Comparison of ENCODE assay signal across 8 cellular contexts in the genomic region with DNA sequence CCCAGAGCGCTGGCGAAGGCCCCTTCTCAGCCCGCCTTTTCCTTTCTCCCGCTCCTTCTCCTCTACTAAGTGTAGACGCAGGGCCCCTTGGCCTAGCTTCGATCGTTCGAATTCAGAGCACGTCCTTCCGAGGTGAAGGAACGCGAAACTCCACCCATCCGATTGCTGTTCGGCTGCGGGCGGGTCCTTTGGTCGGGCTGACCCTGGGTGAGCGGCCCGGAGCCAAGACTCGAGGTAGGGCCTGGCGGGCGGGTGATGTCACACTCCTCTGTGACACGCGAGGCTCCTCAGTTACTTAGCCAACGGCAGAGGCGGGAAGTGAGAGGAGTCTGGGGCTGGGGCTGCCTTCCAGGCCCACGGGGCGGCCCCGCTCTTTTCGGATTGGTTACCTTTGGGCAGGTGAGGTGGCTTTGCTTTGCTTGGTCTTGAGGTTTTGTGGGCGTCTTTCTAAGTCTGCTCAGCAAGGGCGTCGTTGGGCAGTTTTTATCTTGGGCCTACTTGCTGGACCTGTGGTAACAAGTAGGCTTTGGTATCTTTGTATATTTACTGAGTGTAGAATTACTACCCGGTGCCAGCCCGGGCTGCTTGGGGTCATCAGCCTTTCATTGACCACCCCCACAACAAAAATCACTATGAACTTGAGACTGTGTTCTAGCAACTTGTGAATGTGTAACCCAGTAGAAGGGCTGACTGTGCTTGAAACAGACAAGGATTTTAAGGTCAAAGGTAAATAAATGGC. TPM values are rescaled to one million over a fixed set of nuclear protein-coding genes. Genes with fewer than 3 reads are reported as not detected.
DNase-seq lines count a peak whose midpoint lies in the region; ATAC-seq and TF ChIP-seq lines count a peak whose summit lies in the region.

No MANE protein-coding gene starts in this region.

- no peaks in the 10 kb centered on the region for H3K9me2 ChIP-seq in PC-3 (replicated peaks; ENCODE audit: low read length)

- no peaks in the 10 kb centered on the region for H3K27me3 Mint-ChIP-seq in activated T-cell treated with anti-CD3 and anti-CD28 coated beads, Interleukin-2, amount 50 U/mL, for 24 hours
- H3K27me3 Mint-ChIP-seq in naive B cell, result no peaks in the 10 kb centered on the region

- peaks cover 56% of the 10 kb centered on the region for H3K79me2 ChIP-seq in PC-3 (ENCODE audit: low read length)

- H3K4me1 ChIP-seq in PC-3 (ENCODE audit: insufficient read depth, low read length), result peaks cover 27% of the 10 kb centered on the region

- peak overlapping the region; percentile 100 for H3K27ac Mint-ChIP-seq in activated T-cell treated with anti-CD3 and anti-CD28 coated beads, Interleukin-2, amount 50 U/mL, for 24 hours
- peak overlapping the region; percentile 96 to 99 (median 99) for H3K27ac Mint-ChIP-seq in naive B cell
- H3K27ac Mint-ChIP-seq in stimulated activated effector memory CD8-positive, alpha-beta T cell treated with anti-CD3 and anti-CD28 coated beads, Interleukin-12 subunit alpha, Interleukin-12 subunit beta, amount 100 ng/mL, for 72 hours, result peak overlapping the region; percentile 99

- peaks cover 47% of the 10 kb centered on the region for H3K4me1 Mint-ChIP-seq in activated T-cell treated with anti-CD3 and anti-CD28 coated beads, Interleukin-2, amount 50 U/mL, for 24 hours (ENCODE audit: low read depth)
- peaks cover 36 to 58% (median 47%) of the 10 kb centered on the region in 3 donors for H3K4me1 Mint-ChIP-seq in naive B cell
- peaks cover 55% of the 10 kb centered on the region for H3K4me1 Mint-ChIP-seq in stimulated activated effector memory CD8-positive, alpha-beta T cell treated with anti-CD3 and anti-CD28 coated beads, Interleukin-12 subunit alpha, Interleukin-12 subunit beta, amount 100 ng/mL, for 72 hours

- H3F3A ChIP-seq in PC-3 (ENCODE audit: low read length, unreplicated experiment), result no peaks in the 10 kb centered on the region

- CTCF ChIA-PET in PC-3 (lab: Charles Lee), result interaction anchor here (0.5 to 0.7 kb wide), 6 partner anchors 10 to 221 kb away, joined by 3 to 5 read pairs (median 3); no protein-coding TSS in a partner anchor

- peak overlapping the region; percentile 99 for H3K4me3 Mint-ChIP-seq in activated T-cell treated with anti-CD3 and anti-CD28 coated beads, Interleukin-2, amount 50 U/mL, for 24 hours
- peak overlapping the region; percentile 84 to 99 (median 97) for H3K4me3 Mint-ChIP-seq in naive B cell
- H3K4me3 Mint-ChIP-seq in stimulated activated effector memory CD8-positive, alpha-beta T cell treated with anti-CD3 and anti-CD28 coated beads, Interleukin-12 subunit alpha, Interleukin-12 subunit beta, amount 100 ng/mL, for 72 hours, result peak overlapping the region; percentile 85

- peaks cover 51% of the 10 kb centered on the region for H3K36me3 Mint-ChIP-seq in activated T-cell treated with anti-CD3 and anti-CD28 coated beads, Interleukin-2, amount 50 U/mL, for 24 hours (ENCODE audit: low read depth)
- no peaks in the 10 kb centered on the region for H3K36me3 Mint-ChIP-seq in naive B cell
- H3K36me3 Mint-ChIP-seq in stimulated activated effector memory CD8-positive, alpha-beta T cell treated with anti-CD3 and anti-CD28 coated beads, Interleukin-12 subunit alpha, Interleukin-12 subunit beta, amount 100 ng/mL, for 72 hours, result peaks cover 63% of the 10 kb centered on the region

- no peaks in the 10 kb centered on the region for H3K9me3 Mint-ChIP-seq in activated T-cell treated with anti-CD3 and anti-CD28 coated beads, Interleukin-2, amount 50 U/mL, for 24 hours
- no peaks in the 10 kb centered on the region for H3K9me3 Mint-ChIP-seq in naive B cell
- no peaks in the 10 kb centered on the region for H3K9me3 Mint-ChIP-seq in stimulated activated effector memory CD8-positive, alpha-beta T cell treated with anti-CD3 and anti-CD28 coated beads, Interleukin-12 subunit alpha, Interleukin-12 subunit beta, amount 100 ng/mL, for 72 hours

- BruUV-seq in PC-3 (replicated peaks; lab: Mats Ljungman, UMichigan), result TSS peak; percentile 92

- peaks cover 48% of the 10 kb centered on the region for H4K20me1 ChIP-seq in PC-3 (ENCODE audit: low read length)

- H3K4me2 ChIP-seq in PC-3 (ENCODE audit: low read length), result peak overlapping the region; percentile 93

- peak overlapping the region; percentile 91 for H3K4me3 ChIP-seq in PC-3 (ENCODE audit: low read length)

- no peaks in the 10 kb centered on the region for H3K9me3 ChIP-seq in PC-3 (ENCODE audit: low read length)

- POLR2A ChIA-PET in PC-3 (lab: Charles Lee; ENCODE audit: unreplicated experiment), result interaction anchor here (0.6 kb wide), 1 partner anchor 86 kb away, joined by 3 read pairs; the partner anchor contains the start of gene NCKAP5L

- H2AFZ ChIP-seq in PC-3 (ENCODE audit: low read length), result 0 out of 2 replicates have a peak overlapping the region, but pooled peaks have one; percentile 20

- H3K36me3 ChIP-seq in PC-3 (ENCODE audit: low read depth, low read length), result peaks cover 10% of the 10 kb centered on the region; the same call in 1 of the 2 replicates

- peak overlapping the region; percentile 85 for H3K27ac ChIP-seq in PC-3 (ENCODE audit: low read length)

- ATAC-seq in GM19372 (IDR thresholded peaks at IDR 0.05; ENCODE audit: low read depth, unreplicated experiment) (peak; percentile 36), HG03520 (IDR thresholded peaks at IDR 0.05; ENCODE audit: unreplicated experiment) (peak; percentile 52), PC-3 (peak; percentile 52), esophagus mucosa (peak; percentile 92), naive B cell (ENCODE audit: low read depth in 2 of 2) (peak; percentile 65 to 71)
- ATAC-seq in stimulated activated effector memory CD8-positive, alpha-beta T cell treated with anti-CD3 and anti-CD28 coated beads, Interleukin-12 subunit alpha, Interleukin-12 subunit beta, amount 100 ng/mL, for 72 hours, result peak; percentile 85

- intact Hi-C loops in PC-3 (cut with micrococcal nuclease), result no loop called here

- H3K27me3 ChIP-seq in PC-3 (ENCODE audit: low read length), result no peaks in the 10 kb centered on the region

- DNase-seq in C1 segment of cervical spinal cord (lab: John Stamatoyannopoulos, UW) (peak in 9 of 14 donors; percentile 39 to 89 (median 78)), PC-3 (peak; percentile 79), naive B cell (peak; percentile 83)
- peak; percentile 87 for DNase-seq in activated T-cell treated with anti-CD3 and anti-CD28 coated beads, Interleukin-2, amount 50 U/mL, for 24 hours
- peak; percentile 75 to 94 for DNase-seq in stimulated activated effector memory CD8-positive, alpha-beta T cell treated with anti-CD3 and anti-CD28 coated beads, Interleukin-12 subunit alpha, Interleukin-12 subunit beta, amount 100 ng/mL, for 72 hours (ENCODE audit: low spot score in 2 of 2)

- TF ChIP-seq CTCF in PC-3 (conservative IDR thresholded peaks at IDR 0.05; ENCODE audit: low read depth, low read length), result no peak

- H3K9ac ChIP-seq in PC-3 (ENCODE audit: low read length), result peak overlapping the region; percentile 89

RNA-seq across cellular contexts. Expression of gene TMBIM6, which starts 0.7 kb away (rescaled TPM):
- total RNA-seq in PC-3 (2014; rRNA removed) (396 and 402 TPM in 2 replicates), esophagus mucosa (386 TPM)
- polyA plus RNA-seq in naive B cell (ENCODE audit: low read depth in 6 of 6), result 1,000 to 10,000 TPM in 1 of 6 donors, 100 to 1,000 TPM in 5; 740 to 1,714 (median 822) TPM

RNA-seq across cellular contexts. Expression of gene FMNL3, which starts 34.8 kb away (rescaled TPM):
- total RNA-seq in PC-3 (2014; rRNA removed), result 5.2 and 6.2 TPM in 2 replicates
- 3.0 TPM for total RNA-seq in esophagus mucosa
- polyA plus RNA-seq in naive B cell (ENCODE audit: low read depth in 6 of 6), result 10 to 100 TPM in 4 of 6 donors, 1 to 10 TPM in 2; 1.6 to 18.3 (median 15.2) TPM

Comparison
In these comparisons a context has a peak if more than half of its experiments do, and no peak if none do; other contexts are left out.
1. Peak in every context shown above with its lines: DNase-seq, ATAC-seq, H3K4me3 ChIP-seq and H3K27ac ChIP-seq.
2. ATAC-seq: peak in every context shown above with its lines; median percentile 92 in esophagus mucosa; 85 in stimulated activated effector memory CD8-positive, alpha-beta T cell treated with anti-CD3 and anti-CD28 coated beads, Interleukin-12 subunit alpha, Interleukin-12 subunit beta, amount 100 ng/mL, for 72 hours; 68 in naive B cell; 52 in HG03520; 52 in PC-3; 36 in GM19372.